ENCODE assay signal across 9 cellular contexts in the genomic region with DNA sequence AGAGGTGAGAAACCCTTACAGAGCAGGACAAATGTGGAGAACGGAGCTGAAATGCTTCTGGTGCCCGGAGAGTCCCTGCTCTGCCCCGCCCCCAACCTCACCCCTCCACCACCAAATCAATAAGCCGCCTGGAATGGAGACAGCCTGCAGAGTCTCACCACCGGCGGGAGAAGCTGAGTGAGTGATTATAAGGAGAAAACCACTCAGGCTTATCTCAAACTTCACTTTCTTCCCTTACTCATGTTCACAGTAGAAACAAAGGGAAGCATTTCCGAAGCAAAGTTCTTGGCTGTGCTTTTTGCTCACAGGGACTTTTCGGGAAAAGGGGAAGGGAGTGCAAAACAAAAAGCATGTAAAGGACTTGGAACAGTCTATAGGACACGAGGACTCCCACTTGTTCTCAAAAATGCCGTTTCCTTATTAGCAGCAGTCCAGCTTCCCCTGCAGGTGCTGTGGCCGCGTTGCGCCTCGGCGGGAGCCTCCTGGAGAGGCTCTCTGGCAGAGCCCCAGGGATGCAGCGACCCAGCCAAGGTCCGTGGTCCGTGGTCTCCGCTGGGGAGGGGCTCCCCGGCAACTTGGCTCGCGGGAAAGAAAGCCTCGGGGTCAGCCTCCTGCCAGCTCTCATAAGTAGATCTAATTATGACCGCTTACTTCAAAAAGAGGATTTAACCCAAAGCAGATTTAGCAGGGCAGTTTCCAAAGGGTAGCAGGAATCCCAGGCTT.
DNase-seq lines count a peak whose midpoint lies in the region; ATAC-seq and TF ChIP-seq lines count a peak whose summit lies in the region.
"Had no signal": no experiment of that assay in that cellular context is flagged by ENCODE, and none has a peak within 500 bp of the region (broad histone marks: within the 10 kb centered on the region; RNA-seq: fewer than 3 reads in every experiment).

No MANE protein-coding gene starts in this region.

- TF ChIP-seq CTCF in HFF-Myc (IDR thresholded peaks at IDR 0.05; ENCODE audit: low read depth, low read length, missing control alignments), result peak; percentile 25
- TF ChIP-seq CTCF in chondrocyte (IDR thresholded peaks at IDR 0.05), result peak; percentile 51
- TF ChIP-seq CTCF in lower lobe of right lung (IDR thresholded peaks at IDR 0.05), result peak; percentile 24
- TF ChIP-seq CTCF in GM13977 (IDR thresholded peaks at IDR 0.05; ENCODE audit: extremely low read depth, insufficient read depth, missing control alignments), result no peak

- in situ Hi-C loops in GM13977 (cut with MboI; ENCODE audit: low pct_unique_long_range_greater_than_20kb, low sequenced_read_pairs, unreplicated experiment), result no loop called here

- H3K9me3 ChIP-seq in lower lobe of right lung, result no peaks in the 10 kb centered on the region
- H3K9me3 ChIP-seq: SJSA1 had no signal

- H3K27me3 ChIP-seq in ACC112 (ENCODE audit: insufficient read depth, low read length) (no peaks in the 10 kb centered on the region), lower lobe of right lung (ENCODE audit: low read depth) (no peaks in the 10 kb centered on the region)

- H3K4me3 ChIP-seq in ACC112 (ENCODE audit: low read depth, low read length) (peak overlapping the region; percentile 69), HFF-Myc (replicated peaks; ENCODE audit: low read depth, low read length) (peak overlapping the region; percentile 19), lower lobe of right lung (peak overlapping the region; percentile 43)
- H3K4me3 ChIP-seq: SJSA1 had no signal

- peaks cover 3% of the 10 kb centered on the region for H3K36me3 Mint-ChIP-seq in chondrocyte (ENCODE audit: low read depth)

- peak overlapping the region; percentile 64 for H3K4me3 Mint-ChIP-seq in chondrocyte (ENCODE audit: unreplicated experiment)

- peaks cover 48% of the 10 kb centered on the region for H3K4me1 Mint-ChIP-seq in chondrocyte (ENCODE audit: low read depth)

- H3K9me3 Mint-ChIP-seq in chondrocyte (ENCODE audit: low read depth), result no peaks in the 10 kb centered on the region

- peak; percentile 74 to 83 for ATAC-seq in lower lobe of right lung

- H3K36me3 ChIP-seq in ACC112 (ENCODE audit: insufficient read depth, low read length) (no peaks in the 10 kb centered on the region), lower lobe of right lung (peaks cover 8% of the 10 kb centered on the region)
- H3K36me3 ChIP-seq: SJSA1 had no signal

- H3K4me1 ChIP-seq in ACC112 (ENCODE audit: control insufficient read depth, insufficient read depth, low read length, unreplicated experiment), result no peaks in the 10 kb centered on the region
- peaks cover 10% of the 10 kb centered on the region for H3K4me1 ChIP-seq in lower lobe of right lung

- H3K79me2 ChIP-seq in ACC112 (ENCODE audit: control insufficient read depth, insufficient read depth, low read length, unreplicated experiment), result no peaks in the 10 kb centered on the region

- peak overlapping the region; percentile 45 for H2AFZ ChIP-seq in ACC112 (ENCODE audit: low read length, unreplicated experiment)

- intact Hi-C loops in lower lobe of right lung (cut with DNase I), result no loop called here

- DNase-seq in HFF-Myc (ENCODE audit: extremely low read depth, low read depth) (no peak), chondrocyte (ENCODE audit: low spot score) (no peak), lower lobe of right lung (peak; percentile 56), GM13977 (ENCODE audit: low spot score) (no peak), NCI-H2029 (lab: John Stamatoyannopoulos, UW) (no peak), DMS 273 (lab: John Stamatoyannopoulos, UW; ENCODE audit: unreplicated experiment) (no peak)
- DNase-seq in activated CD4-positive, alpha-beta T cell treated with anti-CD3 and anti-CD28 coated beads for 4 hours, result no peak

- peaks cover 8% of the 10 kb centered on the region for H3K27me3 Mint-ChIP-seq in chondrocyte (ENCODE audit: low read depth)

- H3K27ac Mint-ChIP-seq in chondrocyte (ENCODE audit: unreplicated experiment), result peak overlapping the region; percentile 59

- H3K27ac ChIP-seq in ACC112 (ENCODE audit: low read depth, low read length), result no peak overlapping the region
- H3K27ac ChIP-seq in lower lobe of right lung, result peak overlapping the region; percentile 26
- H3K27ac ChIP-seq: SJSA1 had no signal

Comparison
In these comparisons a context has a peak if more than half of its experiments do, and no peak if none do; other contexts are left out.
1. H3K4me3 ChIP-seq: peak in every context shown above with its lines; median percentile 69 in ACC112; 43 in lower lobe of right lung; 19 in HFF-Myc.